ENCODE assay signal across 1 cellular context in genomic region chr1:177048314-177049069, GRCh38.
TF ChIP-seq lines count a peak whose summit lies in the region.

No MANE protein-coding gene starts in this region.

TF ChIP-seq in GM23338, 12 proteins besides CTCF, POLR2A, EP300 and RAD21:
- TF ChIP-seq ZNF462 (CRISPR knock-in tag; IDR thresholded peaks at IDR 0.05) (peak; percentile 82), REST (IDR thresholded peaks at IDR 0.05; ENCODE audit: unreplicated experiment) (no peak), ZNF331 (CRISPR knock-in tag; IDR thresholded peaks at IDR 0.05; ENCODE audit: low read depth) (no peak), EZH2phosphoT487 (IDR thresholded peaks at IDR 0.05; ENCODE audit: unreplicated experiment) (no peak), JUNB (IDR thresholded peaks at IDR 0.05; ENCODE audit: unreplicated experiment) (no peak)
